In the genomic region with DNA sequence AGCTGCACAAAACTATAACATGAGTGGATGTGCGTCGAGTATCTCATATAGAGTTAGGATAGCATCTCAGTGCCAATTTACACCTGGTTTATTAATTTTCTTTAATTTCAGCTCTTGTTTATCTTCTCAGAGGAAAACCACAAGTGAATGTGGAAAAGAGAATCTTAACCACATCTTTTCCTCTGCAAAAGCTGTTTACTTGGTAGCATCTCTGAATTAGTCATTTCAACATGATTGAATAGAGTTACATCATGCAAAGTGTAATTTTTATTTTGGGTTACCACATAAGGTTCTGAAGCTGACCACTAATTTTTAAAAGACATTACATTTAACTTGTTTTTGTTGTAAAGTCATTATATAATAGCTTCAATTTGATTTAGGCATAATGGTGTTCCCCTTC, we compare ENCODE assay signal across 2 cellular contexts.
TF ChIP-seq lines count a peak whose summit lies in the region.

No MANE protein-coding gene starts in this region.

TF ChIP-seq in SK-N-SH treated with all-trans-retinoic acid at 6 μM for 48 hours, 23 proteins besides CTCF, POLR2A, EP300 and RAD21:
- TF ChIP-seq, protein P1, sequence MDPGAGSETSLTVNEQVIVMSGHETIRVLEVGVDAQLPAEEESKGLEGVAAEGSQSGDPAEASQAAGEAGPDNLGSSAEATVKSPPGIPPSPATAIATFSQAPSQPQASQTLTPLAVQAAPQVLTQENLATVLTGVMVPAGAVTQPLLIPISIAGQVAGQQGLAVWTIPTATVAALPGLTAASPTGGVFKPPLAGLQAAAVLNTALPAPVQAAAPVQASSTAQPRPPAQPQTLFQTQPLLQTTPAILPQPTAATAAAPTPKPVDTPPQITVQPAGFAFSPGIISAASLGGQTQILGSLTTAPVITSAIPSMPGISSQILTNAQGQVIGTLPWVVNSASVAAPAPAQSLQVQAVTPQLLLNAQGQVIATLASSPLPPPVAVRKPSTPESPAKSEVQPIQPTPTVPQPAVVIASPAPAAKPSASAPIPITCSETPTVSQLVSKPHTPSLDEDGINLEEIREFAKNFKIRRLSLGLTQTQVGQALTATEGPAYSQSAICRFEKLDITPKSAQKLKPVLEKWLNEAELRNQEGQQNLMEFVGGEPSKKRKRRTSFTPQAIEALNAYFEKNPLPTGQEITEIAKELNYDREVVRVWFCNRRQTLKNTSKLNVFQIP (CRISPR knock-in tag; IDR thresholded peaks at IDR 0.05; ENCODE audit: borderline replicate concordance, low read depth) = no peak
- TF ChIP-seq, protein P2, sequence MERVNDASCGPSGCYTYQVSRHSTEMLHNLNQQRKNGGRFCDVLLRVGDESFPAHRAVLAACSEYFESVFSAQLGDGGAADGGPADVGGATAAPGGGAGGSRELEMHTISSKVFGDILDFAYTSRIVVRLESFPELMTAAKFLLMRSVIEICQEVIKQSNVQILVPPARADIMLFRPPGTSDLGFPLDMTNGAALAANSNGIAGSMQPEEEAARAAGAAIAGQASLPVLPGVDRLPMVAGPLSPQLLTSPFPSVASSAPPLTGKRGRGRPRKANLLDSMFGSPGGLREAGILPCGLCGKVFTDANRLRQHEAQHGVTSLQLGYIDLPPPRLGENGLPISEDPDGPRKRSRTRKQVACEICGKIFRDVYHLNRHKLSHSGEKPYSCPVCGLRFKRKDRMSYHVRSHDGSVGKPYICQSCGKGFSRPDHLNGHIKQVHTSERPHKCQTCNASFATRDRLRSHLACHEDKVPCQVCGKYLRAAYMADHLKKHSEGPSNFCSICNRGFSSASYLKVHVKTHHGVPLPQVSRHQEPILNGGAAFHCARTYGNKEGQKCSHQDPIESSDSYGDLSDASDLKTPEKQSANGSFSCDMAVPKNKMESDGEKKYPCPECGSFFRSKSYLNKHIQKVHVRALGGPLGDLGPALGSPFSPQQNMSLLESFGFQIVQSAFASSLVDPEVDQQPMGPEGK (CRISPR knock-in tag; IDR thresholded peaks at IDR 0.05; ENCODE audit: borderline replicate concordance) = no peak
- TF ChIP-seq ESRRG (CRISPR knock-in tag; IDR thresholded peaks at IDR 0.05) (no peak), RARB (CRISPR knock-in tag; IDR thresholded peaks at IDR 0.05) (no peak), ZFP3 (CRISPR knock-in tag; IDR thresholded peaks at IDR 0.05) (no peak), OSR1 (CRISPR knock-in tag; IDR thresholded peaks at IDR 0.05) (no peak), TCF4 (CRISPR knock-in tag; IDR thresholded peaks at IDR 0.05; ENCODE audit: borderline replicate concordance) (no peak), ZNF8 (CRISPR knock-in tag; IDR thresholded peaks at IDR 0.05) (no peak), TOX (CRISPR knock-in tag; IDR thresholded peaks at IDR 0.05; ENCODE audit: borderline replicate concordance) (no peak), ZNF565 (CRISPR knock-in tag; conservative IDR thresholded peaks at IDR 0.05; ENCODE audit: low read depth) (no peak), BACH2 (CRISPR knock-in tag; IDR thresholded peaks at IDR 0.05; ENCODE audit: borderline replicate concordance) (no peak), ZNF70 (CRISPR knock-in tag; IDR thresholded peaks at IDR 0.05) (no peak), PPARA (CRISPR knock-in tag; IDR thresholded peaks at IDR 0.05; ENCODE audit: borderline replicate concordance) (no peak), SNAI2 (CRISPR knock-in tag; IDR thresholded peaks at IDR 0.05) (no peak)
- TF ChIP-seq, protein P3, sequence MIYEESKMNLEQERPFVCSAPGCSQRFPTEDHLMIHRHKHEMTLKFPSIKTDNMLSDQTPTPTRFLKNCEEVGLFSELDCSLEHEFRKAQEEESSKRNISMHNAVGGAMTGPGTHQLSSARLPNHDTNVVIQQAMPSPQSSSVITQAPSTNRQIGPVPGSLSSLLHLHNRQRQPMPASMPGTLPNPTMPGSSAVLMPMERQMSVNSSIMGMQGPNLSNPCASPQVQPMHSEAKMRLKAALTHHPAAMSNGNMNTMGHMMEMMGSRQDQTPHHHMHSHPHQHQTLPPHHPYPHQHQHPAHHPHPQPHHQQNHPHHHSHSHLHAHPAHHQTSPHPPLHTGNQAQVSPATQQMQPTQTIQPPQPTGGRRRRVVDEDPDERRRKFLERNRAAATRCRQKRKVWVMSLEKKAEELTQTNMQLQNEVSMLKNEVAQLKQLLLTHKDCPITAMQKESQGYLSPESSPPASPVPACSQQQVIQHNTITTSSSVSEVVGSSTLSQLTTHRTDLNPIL (CRISPR knock-in tag; IDR thresholded peaks at IDR 0.05; ENCODE audit: low read depth) = no peak
- TF ChIP-seq, protein P4, sequence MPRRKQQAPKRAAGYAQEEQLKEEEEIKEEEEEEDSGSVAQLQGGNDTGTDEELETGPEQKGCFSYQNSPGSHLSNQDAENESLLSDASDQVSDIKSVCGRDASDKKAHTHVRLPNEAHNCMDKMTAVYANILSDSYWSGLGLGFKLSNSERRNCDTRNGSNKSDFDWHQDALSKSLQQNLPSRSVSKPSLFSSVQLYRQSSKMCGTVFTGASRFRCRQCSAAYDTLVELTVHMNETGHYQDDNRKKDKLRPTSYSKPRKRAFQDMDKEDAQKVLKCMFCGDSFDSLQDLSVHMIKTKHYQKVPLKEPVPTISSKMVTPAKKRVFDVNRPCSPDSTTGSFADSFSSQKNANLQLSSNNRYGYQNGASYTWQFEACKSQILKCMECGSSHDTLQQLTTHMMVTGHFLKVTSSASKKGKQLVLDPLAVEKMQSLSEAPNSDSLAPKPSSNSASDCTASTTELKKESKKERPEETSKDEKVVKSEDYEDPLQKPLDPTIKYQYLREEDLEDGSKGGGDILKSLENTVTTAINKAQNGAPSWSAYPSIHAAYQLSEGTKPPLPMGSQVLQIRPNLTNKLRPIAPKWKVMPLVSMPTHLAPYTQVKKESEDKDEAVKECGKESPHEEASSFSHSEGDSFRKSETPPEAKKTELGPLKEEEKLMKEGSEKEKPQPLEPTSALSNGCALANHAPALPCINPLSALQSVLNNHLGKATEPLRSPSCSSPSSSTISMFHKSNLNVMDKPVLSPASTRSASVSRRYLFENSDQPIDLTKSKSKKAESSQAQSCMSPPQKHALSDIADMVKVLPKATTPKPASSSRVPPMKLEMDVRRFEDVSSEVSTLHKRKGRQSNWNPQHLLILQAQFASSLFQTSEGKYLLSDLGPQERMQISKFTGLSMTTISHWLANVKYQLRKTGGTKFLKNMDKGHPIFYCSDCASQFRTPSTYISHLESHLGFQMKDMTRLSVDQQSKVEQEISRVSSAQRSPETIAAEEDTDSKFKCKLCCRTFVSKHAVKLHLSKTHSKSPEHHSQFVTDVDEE (CRISPR knock-in tag; IDR thresholded peaks at IDR 0.05) = no peak

TF ChIP-seq in HEK293T, 16 proteins besides CTCF, POLR2A, EP300 and RAD21 (continued from another document):
- TF ChIP-seq ELF4 (IDR thresholded peaks at IDR 0.05) (no peak), HDGF (IDR thresholded peaks at IDR 0.05; ENCODE audit: borderline replicate concordance) (no peak), ARNT (IDR thresholded peaks at IDR 0.05) (no peak), FOXK2 (IDR thresholded peaks at IDR 0.05) (no peak), FOXA1 (IDR thresholded peaks at IDR 0.05) (no peak)
